Comparison of ENCODE assay signal across 27 cellular contexts in the genomic region with DNA sequence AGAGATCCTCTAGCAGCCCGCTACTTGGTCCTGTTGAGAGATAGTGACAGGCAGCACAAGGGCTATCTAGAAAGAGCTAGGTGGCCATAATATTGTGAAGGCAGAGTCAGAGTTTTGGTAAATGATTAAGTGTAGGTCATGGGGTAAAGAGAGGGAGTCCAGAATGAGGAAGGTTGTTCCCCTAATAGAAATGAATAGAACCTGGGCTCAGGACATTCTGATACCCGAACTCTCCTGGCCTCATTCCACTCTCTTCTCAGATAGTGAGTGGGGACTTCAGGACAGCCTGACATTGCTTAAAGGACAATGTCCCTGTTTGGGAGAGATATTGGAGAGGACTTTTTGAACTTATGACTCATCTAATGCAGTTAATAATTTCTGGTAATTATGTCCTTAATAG. TPM values are rescaled to one million over a fixed set of nuclear protein-coding genes. Genes with fewer than 3 reads are reported as not detected.
"Had no signal": no experiment of that assay in that cellular context is flagged by ENCODE, and none has a peak within 500 bp of the region (broad histone marks: within the 10 kb centered on the region; RNA-seq: fewer than 3 reads in every experiment).

No MANE protein-coding gene starts in this region.

- H3K27me3 ChIP-seq: cardiac muscle cell, ovary, upper lobe of left lung, uterus had no signal

- H3K36me3 ChIP-seq: cardiac muscle cell, esophagus squamous epithelium, gastroesophageal sphincter, ovary, spleen, tibial artery, upper lobe of left lung, uterus had no signal

- DNase-seq: cerebellar nuclear complex; esophagus squamous epithelium; foreskin fibroblast; glutamatergic neuron; hippocampal formation; kidney glomerular epithelial cell; mammary epithelial cell; natural killer cell; ovary; psoas muscle; spleen; stimulated activated CD4-positive, alpha-beta T cell treated with anti-CD3 and anti-CD28 coated beads, Interleukin-15, amount 100 ng/mL, for 24 hours; stimulated activated CD4-positive, alpha-beta T cell treated with anti-CD3 and anti-CD28 coated beads, Interleukin-1b, Interleukin-23, amount 100 ng/mL, for 48 hours; stimulated activated CD4-positive, alpha-beta T cell treated with anti-CD3 and anti-CD28 coated beads, Interleukin-4, amount 100 ng/mL, for 24 hours; tibial artery; upper lobe of left lung; uterus had no signal

- ATAC-seq: gastroesophageal sphincter; natural killer cell; psoas muscle; stimulated activated memory B cell treated with anti-CD40 and anti-IgM and Interleukin-4, amounts not matched to agents 10 μg/mL and 1 μg/mL and 100 μg/mL, for 72 hours had no signal

- H3K27ac ChIP-seq: cardiac muscle cell, esophagus squamous epithelium, gastroesophageal sphincter, ovary, psoas muscle, spleen, tibial artery, upper lobe of left lung, uterus had no signal

- H3K4me3 ChIP-seq: cardiac muscle cell, esophagus squamous epithelium, gastroesophageal sphincter, ovary, psoas muscle, spleen, tibial artery, upper lobe of left lung, uterus had no signal

- H3K9me3 ChIP-seq: esophagus squamous epithelium, ovary, psoas muscle, tibial artery, upper lobe of left lung, uterus had no signal

- FAIRE-seq: colon, islet of Langerhans had no signal

- H3K4me1 ChIP-seq: esophagus squamous epithelium, gastroesophageal sphincter, spleen, tibial artery, upper lobe of left lung, uterus had no signal

RNA-seq across cellular contexts. Expression of gene SLC5A1, which starts 20.6 kb away (rescaled TPM):
- total RNA-seq: epithelial cell of proximal tubule, mononuclear cell, myocyte, natural killer cell, neural crest cell, temporal lobe had no signal
